In the genomic region with DNA sequence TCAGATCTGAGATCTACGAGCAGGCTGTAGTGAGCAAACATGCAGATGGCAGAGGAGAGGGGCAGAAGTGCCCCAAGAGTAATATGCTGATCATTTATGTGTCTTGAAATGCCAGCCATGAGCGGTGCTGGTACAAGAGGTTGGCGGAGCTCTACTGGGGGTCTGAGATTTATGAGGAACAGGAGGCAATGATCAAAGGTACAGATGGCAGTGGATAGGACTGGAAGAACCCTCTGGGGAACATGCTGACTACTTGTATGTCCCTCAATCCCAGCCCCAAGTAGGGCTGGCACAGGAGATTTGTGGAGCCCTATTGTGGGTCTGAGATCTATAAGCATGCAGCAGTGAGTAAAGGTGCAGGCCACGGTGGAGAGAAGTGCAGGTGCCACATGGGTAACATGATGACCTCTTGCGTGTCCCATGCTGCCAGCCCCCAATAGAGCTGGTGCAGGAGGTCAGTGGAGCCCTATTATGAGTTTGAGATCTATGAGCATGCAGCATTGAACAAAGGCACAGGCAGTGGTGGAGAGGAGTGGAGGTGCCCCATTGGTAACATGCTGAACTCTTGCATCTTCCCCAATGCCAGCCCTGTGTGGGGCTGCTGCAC, we compare ENCODE assay signal across 28 cellular contexts.
"Had no signal": no experiment of that assay in that cellular context is flagged by ENCODE, and none has a peak within 500 bp of the region (broad histone marks: within the 10 kb centered on the region; RNA-seq: fewer than 3 reads in every experiment).

No MANE protein-coding gene starts in this region.

- H3K27ac Mint-ChIP-seq: activated B cell treated with CpG ODN at 0.5 μM for 24 hours; activated CD8-positive, alpha-beta T cell treated with anti-CD3 and anti-CD28 coated beads for 36 hours; activated naive CD8-positive, alpha-beta T cell; activated T-helper 17 cell treated with anti-CD3 and anti-CD28 coated beads, Interleukin-2, amount 50 U/mL, for 72 hours; T-helper 17 cell; T-helper 2 cell treated with Interferon-gamma antibody and Interleukin-4, amounts not matched to agents 5 μg/mL and 100 μg/mL, for 36 hours had no signal

- H3K4me3 ChIP-seq: body of pancreas, esophagus squamous epithelium, gastroesophageal sphincter had no signal

- H3K9me3 Mint-ChIP-seq: activated B cell treated with CpG ODN at 0.5 μM for 24 hours; activated T-cell treated with anti-CD3 and anti-CD28 coated beads, Interleukin-2, amount 50 U/mL, for 4 hours; T-helper 2 cell treated with Interferon-gamma antibody and Interleukin-4, amounts not matched to agents 5 μg/mL and 100 μg/mL, for 36 hours had no signal

- DNase-seq: activated B cell treated with CpG ODN at 0.5 μM for 24 hours; activated CD4-positive, alpha-beta T cell treated with anti-CD3 and anti-CD28 coated beads for 48 hours; activated CD4-positive, alpha-beta T cell treated with anti-CD3 and anti-CD28 coated beads, Interleukin-2, amount 50 U/mL, for 1 hour; activated CD4-positive, alpha-beta T cell treated with anti-CD3 and anti-CD28 coated beads, Interleukin-2, amount 50 U/mL, for 48 hours; activated CD8-positive, alpha-beta memory T cell treated with anti-CD3 and anti-CD28 coated beads for 24 hours; activated CD8-positive, alpha-beta T cell treated with anti-CD3 and anti-CD28 coated beads for 36 hours; activated effector memory CD4-positive, alpha-beta T cell treated with Interleukin-2 at 50 U/mL for 16 hours; activated gamma-delta T cell treated with Interleukin-2 at 50 U/mL for 16 hours; activated naive CD4-positive, alpha-beta T cell treated with anti-CD3 and anti-CD28 coated beads, Interleukin-2, amount 50 U/mL, for 16 hours; activated naive CD4-positive, alpha-beta T cell treated with Interleukin-2 at 50 U/mL for 16 hours; activated T-cell treated with anti-CD3 and anti-CD28 coated beads, Interleukin-2, amount 50 U/mL, for 4 hours; amniotic stem cell; anterior cingulate cortex; body of pancreas; caudate nucleus; effector CD8-positive, alpha-beta T cell; esophagus squamous epithelium; foreskin melanocyte; T-helper 1 cell; T-helper 17 cell; T1000; WERI-Rb-1 had no signal

- H3K4me3 Mint-ChIP-seq: activated B cell treated with CpG ODN at 0.5 μM for 24 hours; activated CD8-positive, alpha-beta T cell treated with anti-CD3 and anti-CD28 coated beads for 36 hours; activated naive CD8-positive, alpha-beta T cell; activated T-cell treated with anti-CD3 and anti-CD28 coated beads, Interleukin-2, amount 50 U/mL, for 4 hours; activated T-helper 17 cell treated with anti-CD3 and anti-CD28 coated beads, Interleukin-2, amount 50 U/mL, for 72 hours; T-helper 17 cell; T-helper 2 cell treated with Interferon-gamma antibody and Interleukin-4, amounts not matched to agents 5 μg/mL and 100 μg/mL, for 36 hours had no signal

- H3K27me3 ChIP-seq: body of pancreas had no signal

- H3K9me3 ChIP-seq: body of pancreas had no signal

- H3K4me1 ChIP-seq: body of pancreas, esophagus squamous epithelium, gastroesophageal sphincter had no signal

- H3K4me1 Mint-ChIP-seq: activated B cell treated with CpG ODN at 0.5 μM for 24 hours; activated T-helper 17 cell treated with anti-CD3 and anti-CD28 coated beads, Interleukin-2, amount 50 U/mL, for 72 hours had no signal

- H3K36me3 ChIP-seq: esophagus squamous epithelium, gastroesophageal sphincter, WERI-Rb-1 had no signal

- H3K27ac ChIP-seq: body of pancreas, epithelial cell of prostate, esophagus squamous epithelium, gastroesophageal sphincter, WERI-Rb-1 had no signal

- ATAC-seq: activated CD4-positive, CD25-positive, alpha-beta regulatory T cell treated with anti-CD3 and anti-CD28 coated beads, Interleukin-2, amount 50 U/mL, for 24 hours; activated CD8-positive, alpha-beta T cell treated with anti-CD3 and anti-CD28 coated beads for 36 hours; activated T-cell treated with anti-CD3 and anti-CD28 coated beads, Interleukin-2, amount 50 U/mL, for 4 hours; activated T-helper 17 cell treated with anti-CD3 and anti-CD28 coated beads, Interleukin-2, amount 50 U/mL, for 72 hours; body of pancreas; gastroesophageal sphincter; T-helper 17 cell had no signal
